ENCODE assay signal across 1 cellular context in the genomic region with DNA sequence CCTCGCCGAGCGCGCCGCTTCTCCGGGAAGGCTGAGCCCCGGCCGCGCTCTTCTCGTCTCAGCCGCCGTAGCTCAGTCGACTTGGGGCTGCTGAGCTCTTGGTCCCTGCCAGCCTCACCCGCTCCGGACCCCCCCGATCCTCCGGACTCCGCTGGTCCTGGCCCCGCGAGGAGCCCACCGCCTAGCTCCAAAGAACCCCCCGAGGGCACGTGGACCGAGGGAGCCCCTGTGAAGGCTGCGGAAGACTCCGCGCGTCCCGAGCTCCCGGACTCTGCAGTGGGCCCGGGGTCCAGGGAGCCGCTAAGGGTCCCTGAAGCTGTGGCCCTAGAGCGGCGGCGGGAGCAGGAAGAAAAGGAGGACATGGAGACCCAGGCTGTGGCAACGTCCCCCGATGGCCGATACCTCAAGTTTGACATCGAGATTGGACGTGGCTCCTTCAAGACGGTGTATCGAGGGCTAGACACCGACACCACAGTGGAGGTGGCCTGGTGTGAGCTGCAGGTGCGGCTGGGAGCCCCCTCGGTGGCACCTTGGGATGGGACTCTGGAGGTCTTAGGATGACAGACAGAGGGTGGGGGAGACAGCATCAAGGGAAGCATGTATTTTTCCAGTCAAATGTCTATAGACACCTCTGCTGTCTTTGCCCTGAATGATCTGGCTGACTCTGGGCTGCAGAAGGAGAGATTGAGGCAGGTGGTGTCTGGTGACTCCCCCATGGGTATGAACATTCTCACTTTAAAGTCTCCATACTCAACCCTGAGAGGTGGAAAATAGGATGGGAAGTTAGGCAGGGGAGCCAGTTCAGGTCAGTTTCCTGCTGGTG.
A peak's percentile ranks its signal among the peaks of the same experiment; 100 is the strongest.
TF ChIP-seq lines count a peak whose summit lies in the region.

No MANE protein-coding gene starts in this region.

TF ChIP-seq in HepG2, 621 proteins besides CTCF, POLR2A, EP300 and RAD21 (continues in another document):
- TF ChIP-seq FOXK1 (CRISPR knock-in tag; IDR thresholded peaks at IDR 0.05; ENCODE audit: borderline replicate concordance, low read depth) (no peak), HNRNPL (IDR thresholded peaks at IDR 0.05; ENCODE audit: low read depth, low read length) (no peak), DPF2 (CRISPR knock-in tag; IDR thresholded peaks at IDR 0.05; ENCODE audit: borderline replicate concordance, low read depth) (0 out of 2 replicates have a peak, but pooled peaks have one; percentile 41), ZNF687 (CRISPR knock-in tag; IDR thresholded peaks at IDR 0.05) (peak; percentile 30), CCAR2 (optimal IDR thresholded peaks at IDR 0.05; ENCODE audit: low read depth, low read length) (no peak), KAT7 (CRISPR knock-in tag; IDR thresholded peaks at IDR 0.05; ENCODE audit: borderline replicate concordance) (peak; percentile 61), SKI (IDR thresholded peaks at IDR 0.05; ENCODE audit: partially characterized antibody) (no peak), ZNF451 (CRISPR knock-in tag; IDR thresholded peaks at IDR 0.05) (no peak), CHD2 (IDR thresholded peaks at IDR 0.05; ENCODE audit: low read depth, low read length) (no peak), SMC3 (IDR thresholded peaks at IDR 0.05; ENCODE audit: low read length) (no peak), KDM5A (IDR thresholded peaks at IDR 0.05; ENCODE audit: borderline replicate concordance, low read length) (peak; percentile 53; the same call in 1 of the 2 replicates), ATF5 (CRISPR knock-in tag; IDR thresholded peaks at IDR 0.05; ENCODE audit: low read depth) (no peak), SNAPC2 (CRISPR knock-in tag; IDR thresholded peaks at IDR 0.05) (peak; percentile 81), ZNF619 (CRISPR knock-in tag; IDR thresholded peaks at IDR 0.05) (0 out of 2 replicates have a peak, but pooled peaks have one; percentile 17), ZNF589 (CRISPR knock-in tag; conservative IDR thresholded peaks at IDR 0.05) (no peak), ZNF891 (CRISPR knock-in tag; IDR thresholded peaks at IDR 0.05) (peak; percentile 47; the same call in 1 of the 2 replicates), ZNF577 (CRISPR knock-in tag; IDR thresholded peaks at IDR 0.05; ENCODE audit: borderline replicate concordance, low read depth) (no peak), ZNF232 (CRISPR knock-in tag; IDR thresholded peaks at IDR 0.05; ENCODE audit: borderline replicate concordance) (no peak), CENPT (CRISPR knock-in tag; IDR thresholded peaks at IDR 0.05; ENCODE audit: low read depth) (no peak; the same call in 1 of the 2 replicates), REPIN1 (CRISPR knock-in tag; IDR thresholded peaks at IDR 0.05; ENCODE audit: borderline replicate concordance, low read depth) (peak; percentile 37; the same call in 1 of the 2 replicates), NFE2L2 (IDR thresholded peaks at IDR 0.05; ENCODE audit: low read length) (no peak), ZNF20 (CRISPR knock-in tag; IDR thresholded peaks at IDR 0.05) (no peak), FOXO4 (CRISPR knock-in tag; conservative IDR thresholded peaks at IDR 0.05) (no peak), KDM5B (CRISPR knock-in tag; IDR thresholded peaks at IDR 0.05; ENCODE audit: borderline replicate concordance) (peak; percentile 46; the same call in 1 of the 2 replicates), ZSCAN31 (CRISPR knock-in tag; IDR thresholded peaks at IDR 0.05; ENCODE audit: low read depth) (no peak; the same call in 1 of the 2 replicates), HIVEP1 (CRISPR knock-in tag; IDR thresholded peaks at IDR 0.05) (0 out of 2 replicates have a peak, but pooled peaks have one; percentile 24), ZSCAN29 (CRISPR knock-in tag; conservative IDR thresholded peaks at IDR 0.05) (no peak), CBX2 (IDR thresholded peaks at IDR 0.05; ENCODE audit: low read depth, low read length) (no peak), CBX2 (CRISPR knock-in tag; IDR thresholded peaks at IDR 0.05; ENCODE audit: low read depth) (no peak), GFI1 (CRISPR knock-in tag; IDR thresholded peaks at IDR 0.05; ENCODE audit: borderline replicate concordance) (peak; percentile 44), ARNTL (CRISPR knock-in tag; IDR thresholded peaks at IDR 0.05) (no peak), MEF2D (CRISPR knock-in tag; IDR thresholded peaks at IDR 0.05) (peak; percentile 60; the same call in 1 of the 2 replicates), GATAD2A (CRISPR knock-in tag; IDR thresholded peaks at IDR 0.05) (no peak), TP53 (CRISPR knock-in tag; conservative IDR thresholded peaks at IDR 0.05) (no peak), ZNF768 (CRISPR knock-in tag; IDR thresholded peaks at IDR 0.05) (peak; percentile 64; the same call in 1 of the 2 replicates), YY1 (IDR thresholded peaks at IDR 0.05; ENCODE audit: insufficient read depth, insufficient replicate concordance, low read depth, low read length) (no peak), ZNF710 (CRISPR knock-in tag; IDR thresholded peaks at IDR 0.05; ENCODE audit: borderline replicate concordance) (0 out of 2 replicates have a peak, but pooled peaks have one; percentile 16), MAFF (IDR thresholded peaks at IDR 0.05; ENCODE audit: low read depth, low read length) (no peak), ZNF235 (CRISPR knock-in tag; IDR thresholded peaks at IDR 0.05; ENCODE audit: borderline replicate concordance) (peak; percentile 40; the same call in 1 of the 2 replicates), ZNF83 (CRISPR knock-in tag; IDR thresholded peaks at IDR 0.05; ENCODE audit: borderline replicate concordance) (no peak), SMARCC2 (IDR thresholded peaks at IDR 0.05) (0 out of 2 replicates have a peak, but pooled peaks have one; percentile 54), NCOA2 (CRISPR knock-in tag; IDR thresholded peaks at IDR 0.05) (no peak), ZNF792 (CRISPR knock-in tag; IDR thresholded peaks at IDR 0.05) (no peak; the same call in 1 of the 2 replicates), NFE2L1 (CRISPR knock-in tag; IDR thresholded peaks at IDR 0.05; ENCODE audit: borderline replicate concordance) (peak; percentile 32; the same call in 1 of the 2 replicates), ZBTB2 (CRISPR knock-in tag; IDR thresholded peaks at IDR 0.05; ENCODE audit: low read depth) (no peak), TEAD3 (CRISPR knock-in tag; optimal IDR thresholded peaks at IDR 0.05; ENCODE audit: borderline replicate concordance) (no peak), MYPOP (CRISPR knock-in tag; IDR thresholded peaks at IDR 0.05) (0 out of 2 replicates have a peak, but pooled peaks have one; percentile 24), HNRNPUL1 (IDR thresholded peaks at IDR 0.05; ENCODE audit: low read depth, low read length) (no peak), RELA (CRISPR knock-in tag; IDR thresholded peaks at IDR 0.05) (no peak), DNMT1 (CRISPR knock-in tag; IDR thresholded peaks at IDR 0.05) (no peak; the same call in 1 of the 2 replicates)
- TF ChIP-seq, protein P1, sequence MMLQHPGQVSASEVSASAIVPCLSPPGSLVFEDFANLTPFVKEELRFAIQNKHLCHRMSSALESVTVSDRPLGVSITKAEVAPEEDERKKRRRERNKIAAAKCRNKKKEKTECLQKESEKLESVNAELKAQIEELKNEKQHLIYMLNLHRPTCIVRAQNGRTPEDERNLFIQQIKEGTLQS (CRISPR knock-in tag; IDR thresholded peaks at IDR 0.05) = no peak
- TF ChIP-seq, protein P2, sequence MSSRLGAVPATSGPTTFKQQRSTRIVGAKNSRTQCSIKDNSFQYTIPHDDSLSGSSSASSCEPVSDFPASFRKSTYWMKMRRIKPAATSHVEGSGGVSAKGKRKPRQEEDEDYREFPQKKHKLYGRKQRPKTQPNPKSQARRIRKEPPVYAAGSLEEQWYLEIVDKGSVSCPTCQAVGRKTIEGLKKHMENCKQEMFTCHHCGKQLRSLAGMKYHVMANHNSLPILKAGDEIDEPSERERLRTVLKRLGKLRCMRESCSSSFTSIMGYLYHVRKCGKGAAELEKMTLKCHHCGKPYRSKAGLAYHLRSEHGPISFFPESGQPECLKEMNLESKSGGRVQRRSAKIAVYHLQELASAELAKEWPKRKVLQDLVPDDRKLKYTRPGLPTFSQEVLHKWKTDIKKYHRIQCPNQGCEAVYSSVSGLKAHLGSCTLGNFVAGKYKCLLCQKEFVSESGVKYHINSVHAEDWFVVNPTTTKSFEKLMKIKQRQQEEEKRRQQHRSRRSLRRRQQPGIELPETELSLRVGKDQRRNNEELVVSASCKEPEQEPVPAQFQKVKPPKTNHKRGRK (CRISPR knock-in tag; IDR thresholded peaks at IDR 0.05) = no peak
- TF ChIP-seq, protein P3, sequence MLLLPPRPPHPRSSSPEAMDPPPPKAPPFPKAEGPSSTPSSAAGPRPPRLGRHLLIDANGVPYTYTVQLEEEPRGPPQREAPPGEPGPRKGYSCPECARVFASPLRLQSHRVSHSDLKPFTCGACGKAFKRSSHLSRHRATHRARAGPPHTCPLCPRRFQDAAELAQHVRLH (CRISPR knock-in tag; IDR thresholded peaks at IDR 0.05; ENCODE audit: borderline replicate concordance, low read depth) = 0 out of 2 replicates have a peak, but pooled peaks have one; percentile 46
